Comparison of ENCODE assay signal across 31 cellular contexts in the genomic region with DNA sequence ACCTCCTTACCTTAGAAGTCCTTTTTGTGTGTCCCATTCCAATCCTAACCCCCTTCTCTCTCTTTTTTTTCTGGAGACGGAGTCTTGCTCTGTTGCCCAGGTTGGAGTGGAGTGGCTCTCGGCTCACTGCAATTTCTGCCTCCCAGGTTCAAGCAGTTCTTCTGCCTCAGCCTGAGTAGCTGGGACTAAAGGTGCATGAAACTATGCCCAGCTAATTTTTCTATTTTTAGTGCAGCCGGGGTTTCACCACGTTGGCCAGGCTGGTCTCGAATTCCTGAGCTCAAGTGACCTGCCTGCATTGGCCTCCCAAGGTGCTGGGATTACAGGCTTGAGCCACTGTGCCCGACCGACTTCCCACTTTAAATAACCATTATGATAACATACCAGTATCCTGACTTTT. TPM values are rescaled to one million over a fixed set of nuclear protein-coding genes. Genes with fewer than 3 reads are reported as not detected.
"Had no signal": no experiment of that assay in that cellular context is flagged by ENCODE, and none has a peak within 500 bp of the region (broad histone marks: within the 10 kb centered on the region; RNA-seq: fewer than 3 reads in every experiment).

No MANE protein-coding gene starts in this region.

- ATAC-seq: esophagus mucosa; gastroesophageal sphincter; left lung; lower lobe of right lung; natural killer cell; stimulated activated memory B cell treated with anti-CD40 and anti-IgM and Interleukin-4, amounts not matched to agents 10 μg/mL and 1 μg/mL and 100 μg/mL, for 72 hours; stimulated activated naive CD8-positive, alpha-beta T cell treated with anti-CD3 and anti-CD28 coated beads, Interleukin-15, Interleukin-2, amounts not matched to agents 100 U/mL and 50 U/mL, for 24 hours had no signal

- H3K27ac Mint-ChIP-seq: dendritic cell treated with granulocyte-macrophage colony-stimulating factor and Interleukin-4, amounts not matched to agents 40 ng/mL and 50 ng/mL, for 4 days; endodermal cell; immature natural killer cell; natural killer cell; stimulated activated memory B cell treated with anti-CD40 and anti-IgM and Interleukin-4, amounts not matched to agents 10 μg/mL and 1 μg/mL and 100 μg/mL, for 72 hours had no signal

- H3K4me3 ChIP-seq: colonic mucosa, gastroesophageal sphincter, left lung, lower lobe of right lung, ovary, sigmoid colon, skin epidermis, spleen, testis, tibial nerve, upper lobe of left lung had no signal

- H3K27ac ChIP-seq: colonic mucosa, epithelial cell of prostate, gastroesophageal sphincter, left lung, lower lobe of right lung, ovary, sigmoid colon, skin epidermis, spleen, testis, tibial nerve, upper lobe of left lung had no signal

- H3K9me3 ChIP-seq: colonic mucosa, gastroesophageal sphincter, left lung, lower lobe of right lung, ovary, sigmoid colon, spleen, testis, tibial nerve, upper lobe of left lung had no signal

- H3K36me3 Mint-ChIP-seq: immature natural killer cell, natural killer cell had no signal

- H3K27me3 Mint-ChIP-seq: dendritic cell treated with granulocyte-macrophage colony-stimulating factor and Interleukin-4, amounts not matched to agents 40 ng/mL and 50 ng/mL, for 4 days; stimulated activated memory B cell treated with anti-CD40 and anti-IgM and Interleukin-4, amounts not matched to agents 10 μg/mL and 1 μg/mL and 100 μg/mL, for 72 hours had no signal

- H3K27me3 ChIP-seq: colonic mucosa, gastroesophageal sphincter, left lung, ovary, sigmoid colon, spleen, testis, tibial nerve, upper lobe of left lung had no signal

- H3K4me3 Mint-ChIP-seq: dendritic cell treated with granulocyte-macrophage colony-stimulating factor and Interleukin-4, amounts not matched to agents 40 ng/mL and 50 ng/mL, for 4 days; endodermal cell; immature natural killer cell; natural killer cell; stimulated activated memory B cell treated with anti-CD40 and anti-IgM and Interleukin-4, amounts not matched to agents 10 μg/mL and 1 μg/mL and 100 μg/mL, for 72 hours had no signal

- H3K9me3 Mint-ChIP-seq: dendritic cell treated with granulocyte-macrophage colony-stimulating factor and Interleukin-4, amounts not matched to agents 40 ng/mL and 50 ng/mL, for 4 days; endodermal cell; immature natural killer cell; natural killer cell; stimulated activated memory B cell treated with anti-CD40 and anti-IgM and Interleukin-4, amounts not matched to agents 10 μg/mL and 1 μg/mL and 100 μg/mL, for 72 hours had no signal

- H3K36me3 ChIP-seq: colonic mucosa, lower lobe of right lung, ovary, sigmoid colon, upper lobe of left lung had no signal

- DNase-seq: central memory CD4-positive, alpha-beta T cell; colonic mucosa; effector CD8-positive, alpha-beta T cell; endodermal cell; foreskin fibroblast; hypothalamus; immature natural killer cell; lower lobe of right lung; natural killer cell; occipital lobe; ovary; retina; sigmoid colon; spleen; stimulated activated CD4-positive, alpha-beta T cell treated with anti-CD3 and anti-CD28 coated beads, Interleukin-4, amount 100 ng/mL, for 4 hours; stimulated activated naive CD8-positive, alpha-beta T cell treated with anti-CD3 and anti-CD28 coated beads, Interleukin-15, Interleukin-2, amounts not matched to agents 100 U/mL and 50 U/mL, for 24 hours; substantia nigra; testis; upper lobe of left lung had no signal

- H3K4me1 ChIP-seq: colonic mucosa, gastroesophageal sphincter, left lung, lower lobe of right lung, sigmoid colon, testis, tibial nerve, upper lobe of left lung had no signal

RNA-seq across cellular contexts. Expression of a gene that starts 49.6 kb away (rescaled TPM):
- total RNA-seq: chondrocyte, colonic mucosa, esophagus mucosa, gastroesophageal sphincter, lower lobe of right lung, mesenteric fat pad, natural killer cell, pulmonary artery endothelial cell, sigmoid colon, spleen, testis, upper lobe of left lung had no signal
- polyA plus RNA-seq: immature natural killer cell, keratinocyte, sigmoid colon had no signal
